8 cellular contexts compared by ENCODE assay signal in the genomic region with DNA sequence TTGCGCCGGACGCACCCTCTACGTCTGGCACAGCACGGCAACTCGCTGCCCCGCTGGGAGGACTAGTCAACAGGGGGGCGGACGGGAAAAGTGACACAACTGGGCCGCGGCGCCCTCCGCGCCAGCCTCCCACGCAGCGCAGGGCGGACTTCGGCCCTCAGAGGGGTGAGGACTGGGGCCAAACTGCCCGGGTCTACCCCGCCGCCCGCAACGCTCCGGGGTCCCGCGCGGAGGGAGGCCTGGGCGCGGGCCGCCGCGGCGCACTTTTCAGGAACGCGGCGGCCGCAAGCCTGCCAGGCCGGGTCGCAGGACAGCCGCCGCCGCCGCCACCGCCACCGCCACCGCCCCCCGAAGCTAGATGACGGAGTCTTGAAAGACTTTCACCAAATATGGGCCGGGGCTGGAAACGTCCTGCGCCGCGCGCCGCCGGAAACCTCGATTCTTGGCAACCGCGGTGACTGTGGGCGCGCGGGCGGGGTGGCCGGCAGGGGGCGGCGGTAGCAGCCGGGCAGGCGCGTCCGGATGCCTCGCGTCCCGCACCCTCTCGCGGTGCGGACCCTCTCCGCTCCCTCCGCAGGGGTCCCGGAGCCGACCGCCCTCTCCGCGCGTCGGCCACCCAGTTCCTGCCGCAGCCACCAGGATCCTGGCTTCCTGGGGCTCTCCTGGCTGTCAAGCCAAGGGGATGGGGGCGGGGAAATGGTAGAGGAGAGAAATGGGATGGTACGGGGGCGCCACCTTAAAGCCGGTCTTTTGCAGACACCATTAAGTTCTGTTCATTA. TPM values are rescaled to one million over a fixed set of nuclear protein-coding genes. Genes with fewer than 3 reads are reported as not detected.
DNase-seq lines count a peak whose midpoint lies in the region; ATAC-seq and TF ChIP-seq lines count a peak whose summit lies in the region.

No MANE protein-coding gene starts in this region.

- TF ChIP-seq CTCF in brain (conservative IDR thresholded peaks at IDR 0.05): peak; percentile 64 to 84

- H3K27me3 Mint-ChIP-seq in brain: peaks cover 46% of the 10 kb centered on the region

- peaks cover 43% of the 10 kb centered on the region for H3K4me1 Mint-ChIP-seq in brain

- peaks cover 4% of the 10 kb centered on the region for H3K36me3 Mint-ChIP-seq in brain

- H3K9me3 ChIP-seq in iPS-18c (ENCODE audit: control insufficient read depth, insufficient read depth, low read length): no peaks in the 10 kb centered on the region
- H3K9me3 ChIP-seq in skeletal muscle tissue (ENCODE audit: control insufficient read depth in 3 of 3, low read length in 3 of 3): no peaks in the 10 kb centered on the region

- peaks cover 10 to 31% (median 26%) of the 10 kb centered on the region in 3 donors for H3K4me1 ChIP-seq in skeletal muscle tissue (ENCODE audit: control insufficient read depth in 3 of 3, insufficient read depth in 3 of 3, low read length in 3 of 3)

- no peaks in the 10 kb centered on the region for H3K27me3 ChIP-seq in skeletal muscle tissue (ENCODE audit: control insufficient read depth in 3 of 3, insufficient read depth in 3 of 3, low read length in 3 of 3)

- H3K4me3 ChIP-seq in iPS-18c (ENCODE audit: insufficient read depth, low read depth, low read length): peak overlapping the region; percentile 81
- H3K4me3 ChIP-seq in skeletal muscle tissue (ENCODE audit: low read length in 3 of 3): peak overlapping the region; percentile 84 to 91 (median 86)

- peaks cover under 1 to 10% (median 6%) of the 10 kb centered on the region in 3 donors for H3K36me3 ChIP-seq in skeletal muscle tissue (ENCODE audit: control insufficient read depth in 3 of 3, insufficient read depth in 3 of 3, low read length in 3 of 3)

- H3K27ac ChIP-seq in skeletal muscle tissue (ENCODE audit: low read depth, low read length): peak overlapping the region; percentile 95

- ATAC-seq in GM19351 (IDR thresholded peaks at IDR 0.05; ENCODE audit: unreplicated experiment): peak; percentile 71
- peak; percentile 67 for ATAC-seq in HG03378 (IDR thresholded peaks at IDR 0.05; ENCODE audit: unreplicated experiment)

- DNase-seq in DMS79 (lab: John Stamatoyannopoulos, UW): peak; percentile 16
- no peak for DNase-seq in T-helper 9 cell

- peak overlapping the region; percentile 88 to 98 (median 91) for H3K4me3 Mint-ChIP-seq in brain

- peak overlapping the region; percentile 87 to 98 (median 95) for H3K9ac ChIP-seq in skeletal muscle tissue (ENCODE audit: low read depth in 1 of 3, low read length in 3 of 3)

- peak overlapping the region; percentile 78 to 95 (median 86) for H3K27ac Mint-ChIP-seq in brain

- peaks cover 0 to 6% (median 0%) of the 10 kb centered on the region in 5 experiments for H3K9me3 Mint-ChIP-seq in brain

TF ChIP-seq in PFSK-1, 5 proteins besides CTCF, POLR2A, EP300 and RAD21:
- TF ChIP-seq SIN3A (IDR thresholded peaks at IDR 0.05; ENCODE audit: borderline replicate concordance, insufficient read depth, low read length) (no peak), TAF1 (IDR thresholded peaks at IDR 0.05; ENCODE audit: borderline replicate concordance, insufficient read depth, low read length) (0 out of 2 replicates have a peak, but pooled peaks have one; percentile 22)
TF ChIP-seq in PFSK-1: peak in this region for 1.

RNA-seq across cellular contexts. Expression of a gene that starts 3.7 kb away (rescaled TPM):
- 17.2 TPM for polyA plus RNA-seq in PFSK-1 (2012; ENCODE audit: insufficient read length, low read depth)
- polyA plus RNA-seq in brain (ENCODE audit: insufficient read depth, low read depth, low replicate concordance): 8.7 TPM
- total RNA-seq in skeletal muscle tissue: 34.4 TPM
